ENCODE assay signal across 1 cellular context in the genomic region with DNA sequence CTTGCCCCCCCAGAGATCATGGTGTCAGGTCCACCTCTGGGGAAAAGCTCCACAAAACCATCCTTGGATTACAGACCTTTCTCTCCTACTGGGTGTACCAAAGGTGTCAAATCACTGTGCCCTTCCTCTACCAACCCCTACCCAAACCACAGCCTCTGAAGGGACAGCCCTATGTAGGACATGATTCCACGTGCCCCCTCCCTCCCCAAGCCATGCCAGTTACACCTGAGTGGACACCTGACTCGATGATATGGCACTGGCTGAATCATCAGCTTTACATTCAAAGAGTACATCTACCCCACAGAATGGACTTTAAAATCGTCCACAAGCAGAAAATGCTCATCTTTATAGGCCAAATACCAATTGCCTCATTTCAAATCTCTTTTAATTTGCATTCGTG.
TF ChIP-seq lines count a peak whose summit lies in the region.

No MANE protein-coding gene starts in this region.

TF ChIP-seq in GM23338, 12 proteins besides CTCF, POLR2A, EP300 and RAD21:
- TF ChIP-seq, protein P1, sequence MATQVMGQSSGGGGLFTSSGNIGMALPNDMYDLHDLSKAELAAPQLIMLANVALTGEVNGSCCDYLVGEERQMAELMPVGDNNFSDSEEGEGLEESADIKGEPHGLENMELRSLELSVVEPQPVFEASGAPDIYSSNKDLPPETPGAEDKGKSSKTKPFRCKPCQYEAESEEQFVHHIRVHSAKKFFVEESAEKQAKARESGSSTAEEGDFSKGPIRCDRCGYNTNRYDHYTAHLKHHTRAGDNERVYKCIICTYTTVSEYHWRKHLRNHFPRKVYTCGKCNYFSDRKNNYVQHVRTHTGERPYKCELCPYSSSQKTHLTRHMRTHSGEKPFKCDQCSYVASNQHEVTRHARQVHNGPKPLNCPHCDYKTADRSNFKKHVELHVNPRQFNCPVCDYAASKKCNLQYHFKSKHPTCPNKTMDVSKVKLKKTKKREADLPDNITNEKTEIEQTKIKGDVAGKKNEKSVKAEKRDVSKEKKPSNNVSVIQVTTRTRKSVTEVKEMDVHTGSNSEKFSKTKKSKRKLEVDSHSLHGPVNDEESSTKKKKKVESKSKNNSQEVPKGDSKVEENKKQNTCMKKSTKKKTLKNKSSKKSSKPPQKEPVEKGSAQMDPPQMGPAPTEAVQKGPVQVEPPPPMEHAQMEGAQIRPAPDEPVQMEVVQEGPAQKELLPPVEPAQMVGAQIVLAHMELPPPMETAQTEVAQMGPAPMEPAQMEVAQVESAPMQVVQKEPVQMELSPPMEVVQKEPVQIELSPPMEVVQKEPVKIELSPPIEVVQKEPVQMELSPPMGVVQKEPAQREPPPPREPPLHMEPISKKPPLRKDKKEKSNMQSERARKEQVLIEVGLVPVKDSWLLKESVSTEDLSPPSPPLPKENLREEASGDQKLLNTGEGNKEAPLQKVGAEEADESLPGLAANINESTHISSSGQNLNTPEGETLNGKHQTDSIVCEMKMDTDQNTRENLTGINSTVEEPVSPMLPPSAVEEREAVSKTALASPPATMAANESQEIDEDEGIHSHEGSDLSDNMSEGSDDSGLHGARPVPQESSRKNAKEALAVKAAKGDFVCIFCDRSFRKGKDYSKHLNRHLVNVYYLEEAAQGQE (IDR thresholded peaks at IDR 0.05; ENCODE audit: unreplicated experiment): no peak
- TF ChIP-seq NANOG (IDR thresholded peaks at IDR 0.05; ENCODE audit: borderline replicate concordance): no peak
- no peak for TF ChIP-seq STAT1 (IDR thresholded peaks at IDR 0.05; ENCODE audit: unreplicated experiment)
- TF ChIP-seq CREB1 (CRISPR knock-in tag; IDR thresholded peaks at IDR 0.05; ENCODE audit: low read depth): no peak
- no peak for TF ChIP-seq EZH2 (IDR thresholded peaks at IDR 0.05; ENCODE audit: low read depth, unreplicated experiment)
- no peak for TF ChIP-seq ZNF462 (CRISPR knock-in tag; IDR thresholded peaks at IDR 0.05)
- TF ChIP-seq JUNB (IDR thresholded peaks at IDR 0.05; ENCODE audit: unreplicated experiment): no peak
